ENCODE assay signal across 12 cellular contexts in the genomic region with DNA sequence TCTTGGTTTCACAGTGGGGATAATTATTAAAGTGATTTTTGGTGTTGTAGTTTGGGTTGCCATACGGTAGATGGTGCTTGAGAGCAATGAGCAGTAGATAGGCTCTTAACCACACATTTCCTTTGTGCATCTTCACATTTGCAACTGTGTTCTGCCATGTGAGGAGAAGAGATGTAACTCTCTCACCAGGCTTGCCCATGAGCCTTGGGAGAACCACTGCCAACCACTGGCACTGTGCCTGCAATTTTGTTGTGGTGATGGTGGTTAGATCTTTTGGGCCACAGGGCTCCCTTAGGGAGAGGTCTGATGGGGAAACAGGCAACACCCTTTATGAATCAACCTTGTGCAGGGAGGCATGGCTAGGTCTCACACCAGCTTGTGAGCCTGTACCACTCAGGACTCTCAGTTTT.
A peak's percentile ranks its signal among the peaks of the same experiment; 100 is the strongest.
DNase-seq lines count a peak whose midpoint lies in the region; ATAC-seq, FAIRE-seq and TF ChIP-seq lines count a peak whose summit lies in the region.
"Had no signal": no experiment of that assay in that cellular context is flagged by ENCODE, and none has a peak within 500 bp of the region (broad histone marks: within the 10 kb centered on the region; RNA-seq: fewer than 3 reads in every experiment).

No MANE protein-coding gene starts in this region.

- H3K4me3 ChIP-seq in HepG2 (replicated peaks in 1 of 3; ENCODE audit: insufficient read depth in 1 of 3, low read depth in 2 of 3, low read length in 3 of 3) (no peak overlapping the region), right lobe of liver (no peak overlapping the region)
- H3K4me3 ChIP-seq: hepatocyte had no signal

- POLR2A ChIA-PET in HepG2 (lab: Yijun Ruan, JAX), result no interaction called here
- POLR2A ChIA-PET in activated CD8-positive, alpha-beta T cell treated with anti-CD3 and anti-CD28 coated beads for 36 hours (lab: Charles Lee), result no interaction called here

- no TSS peak for BruUV-seq in HepG2 (replicated peaks; lab: Mats Ljungman, UMichigan)

- TF ChIP-seq POLR2A in HepG2 (IDR thresholded peaks at IDR 0.05; ENCODE audit: insufficient read depth in 1 of 2, low read depth in 2 of 2, low read length in 2 of 2) (no peak), right lobe of liver (IDR thresholded peaks at IDR 0.05) (no peak)

- no peaks in the 10 kb centered on the region for H3K36me3 ChIP-seq in HepG2 (replicated peaks in 1 of 2; ENCODE audit: control insufficient read depth in 1 of 2, insufficient read depth in 2 of 2, low read length in 2 of 2)
- no peaks in the 10 kb centered on the region for H3K36me3 ChIP-seq in right lobe of liver

- H3K27me3 Mint-ChIP-seq in activated CD8-positive, alpha-beta T cell treated with anti-CD3 and anti-CD28 coated beads for 36 hours, result no peaks in the 10 kb centered on the region
- H3K27me3 Mint-ChIP-seq: activated CD4-positive, alpha-beta T cell treated with anti-CD3 and anti-CD28 coated beads for 36 hours had no signal

- no peaks in the 10 kb centered on the region for H3K27me3 ChIP-seq in HepG2 (ENCODE audit: control insufficient read depth in 1 of 2, insufficient read depth in 2 of 2, low read length in 2 of 2)
- H3K27me3 ChIP-seq in right lobe of liver, result no peaks in the 10 kb centered on the region
- H3K27me3 ChIP-seq: hepatocyte had no signal

- H3K4me1 ChIP-seq in HepG2 (ENCODE audit: insufficient read depth, low read length) (no peaks in the 10 kb centered on the region), right lobe of liver (no peaks in the 10 kb centered on the region)

- H3K9me3 ChIP-seq in HepG2 (ENCODE audit: low read length) (no peaks in the 10 kb centered on the region), right lobe of liver (no peaks in the 10 kb centered on the region)

- no peak for TF ChIP-seq RAD21 in HepG2 (CRISPR knock-in tag; IDR thresholded peaks at IDR 0.05)

- ATAC-seq in HepG2, result no peak
- no peak for ATAC-seq in right lobe of liver
- peak; percentile 89 for ATAC-seq in HG03097 (IDR thresholded peaks at IDR 0.05; ENCODE audit: low FRiP score, unreplicated experiment)
- peak; percentile 58 for ATAC-seq in activated CD8-positive, alpha-beta T cell treated with anti-CD3 and anti-CD28 coated beads for 36 hours
- no peak for ATAC-seq in HG02870 (IDR thresholded peaks at IDR 0.05; ENCODE audit: unreplicated experiment)
- ATAC-seq: activated CD4-positive, alpha-beta T cell treated with anti-CD3 and anti-CD28 coated beads for 36 hours had no signal

- no peaks in the 10 kb centered on the region for H4K20me1 ChIP-seq in HepG2 (ENCODE audit: insufficient read depth, low read length)

- no peaks in the 10 kb centered on the region for H3K79me2 ChIP-seq in HepG2 (ENCODE audit: insufficient read depth, low read length)
- H3K79me2 ChIP-seq: hepatocyte had no signal

- TF ChIP-seq EP300 in HepG2 (IDR thresholded peaks at IDR 0.05; ENCODE audit: low read depth in 2 of 2, low read length in 2 of 2), result no peak
- no peak for TF ChIP-seq EP300 in HepG2 (CRISPR knock-in tag; IDR thresholded peaks at IDR 0.05; ENCODE audit: borderline replicate concordance)

- H3K36me3 Mint-ChIP-seq in activated CD8-positive, alpha-beta T cell treated with anti-CD3 and anti-CD28 coated beads for 36 hours (ENCODE audit: low read depth), result peaks cover 27% of the 10 kb centered on the region

- H2AFZ ChIP-seq in HepG2 (ENCODE audit: low read length), result no peak overlapping the region
- H2AFZ ChIP-seq: hepatocyte had no signal

- no peak for DNase-seq in HepG2 (ENCODE audit: low spot score)
- DNase-seq in right lobe of liver, result no peak
- no peak for DNase-seq in activated CD8-positive, alpha-beta T cell treated with anti-CD3 and anti-CD28 coated beads for 36 hours
- DNase-seq in stromal cell of bone marrow (ENCODE audit: low read depth), result peak; percentile 54
- no peak for DNase-seq in NCI-H82 (lab: John Stamatoyannopoulos, UW)
- DNase-seq in hypothalamus (lab: John Stamatoyannopoulos, UW), result no peak
- DNase-seq: activated CD4-positive, alpha-beta T cell treated with anti-CD3 and anti-CD28 coated beads for 36 hours; occipital lobe had no signal

- no peak overlapping the region for H3K4me3 Mint-ChIP-seq in activated CD8-positive, alpha-beta T cell treated with anti-CD3 and anti-CD28 coated beads for 36 hours
- H3K4me3 Mint-ChIP-seq: activated CD4-positive, alpha-beta T cell treated with anti-CD3 and anti-CD28 coated beads for 36 hours had no signal

- no peak overlapping the region for H3K4me2 ChIP-seq in HepG2 (ENCODE audit: low read depth, low read length)
- H3K4me2 ChIP-seq: hepatocyte had no signal

- no peak for FAIRE-seq in HepG2 (lab: Jason Lieb, UNC)
- FAIRE-seq: astrocyte had no signal

- 0% methylated on average over 1 of the region's 1 CpG for WGBS in HepG2 (ENCODE audit: low lambda C conversion rate)
- WGBS in right lobe of liver (ENCODE audit: insufficient coverage, low coverage, low lambda C conversion rate, missing lambda C conversion rate), result 71% methylated on average over 1 of the region's 1 CpG

- H3K27ac Mint-ChIP-seq in activated CD8-positive, alpha-beta T cell treated with anti-CD3 and anti-CD28 coated beads for 36 hours, result no peak overlapping the region
- H3K27ac Mint-ChIP-seq: activated CD4-positive, alpha-beta T cell treated with anti-CD3 and anti-CD28 coated beads for 36 hours had no signal

- TF ChIP-seq CTCF in HepG2 (CRISPR knock-in tag; IDR thresholded peaks at IDR 0.05) (peak; percentile 25; the same call in 1 of the 2 replicates), right lobe of liver (IDR thresholded peaks at IDR 0.05) (no peak)
- no peak for TF ChIP-seq CTCF in activated CD8-positive, alpha-beta T cell treated with anti-CD3 and anti-CD28 coated beads for 36 hours (IDR thresholded peaks at IDR 0.05)

- in situ Hi-C loops in HepG2 (cut with HindIII; ENCODE audit: extremely low pct_ligation_motif_present, low pct_unique_long_range_greater_than_20kb), result no loop called here

- no peak overlapping the region for H3K27ac ChIP-seq in HepG2 (ENCODE audit: extremely low read length, insufficient read depth, low read length)
- H3K27ac ChIP-seq in right lobe of liver, result no peak overlapping the region
- H3K27ac ChIP-seq: hepatocyte had no signal

- peaks cover 30% of the 10 kb centered on the region for H3K9me3 Mint-ChIP-seq in activated CD8-positive, alpha-beta T cell treated with anti-CD3 and anti-CD28 coated beads for 36 hours

- no peak overlapping the region for H3K9ac ChIP-seq in HepG2 (ENCODE audit: insufficient read depth, low read depth, low read length)

- H3K4me1 Mint-ChIP-seq in activated CD8-positive, alpha-beta T cell treated with anti-CD3 and anti-CD28 coated beads for 36 hours (ENCODE audit: low read depth), result peaks cover 7% of the 10 kb centered on the region

- CTCF ChIA-PET in HepG2 (lab: Yijun Ruan, JAX; ENCODE audit: low intra/inter-chr PET ratio, low total read pairs), result interaction anchor here (1.6 kb wide), 1 partner anchor 358 kb away, joined by 4 read pairs; no protein-coding TSS in a partner anchor
- CTCF ChIA-PET in activated CD8-positive, alpha-beta T cell treated with anti-CD3 and anti-CD28 coated beads for 36 hours (lab: Charles Lee), result no interaction called here

- intact Hi-C loops in HepG2 (cut with micrococcal nuclease; ENCODE audit: unreplicated experiment), result no loop called here
- intact Hi-C loops in right lobe of liver (cut with DNase I), result no loop called here
- intact Hi-C loops in activated CD8-positive, alpha-beta T cell treated with anti-CD3 and anti-CD28 coated beads for 36 hours (cut with micrococcal nuclease), result no loop called here

TF ChIP-seq in HepG2, 621 proteins besides CTCF, POLR2A, EP300 and RAD21:
- TF ChIP-seq MIXL1 (CRISPR knock-in tag; IDR thresholded peaks at IDR 0.05) (no peak), SMC3 (IDR thresholded peaks at IDR 0.05; ENCODE audit: low read length) (peak; percentile 28; the same call in 1 of the 2 replicates), STAG1 (CRISPR knock-in tag; IDR thresholded peaks at IDR 0.05) (peak; percentile 31; the same call in 1 of the 2 replicates)

Comparison
In these comparisons a context has a peak if more than half of its experiments do, and no peak if none do; other contexts are left out.
1. ATAC-seq: peak in HG03097 (single experiment) and activated CD8-positive, alpha-beta T cell treated with anti-CD3 and anti-CD28 coated beads for 36 hours (single experiment); none in HepG2 (single experiment), right lobe of liver (0 of 4) and HG02870 (single experiment).